25 cellular contexts compared by ENCODE assay signal in the genomic region with DNA sequence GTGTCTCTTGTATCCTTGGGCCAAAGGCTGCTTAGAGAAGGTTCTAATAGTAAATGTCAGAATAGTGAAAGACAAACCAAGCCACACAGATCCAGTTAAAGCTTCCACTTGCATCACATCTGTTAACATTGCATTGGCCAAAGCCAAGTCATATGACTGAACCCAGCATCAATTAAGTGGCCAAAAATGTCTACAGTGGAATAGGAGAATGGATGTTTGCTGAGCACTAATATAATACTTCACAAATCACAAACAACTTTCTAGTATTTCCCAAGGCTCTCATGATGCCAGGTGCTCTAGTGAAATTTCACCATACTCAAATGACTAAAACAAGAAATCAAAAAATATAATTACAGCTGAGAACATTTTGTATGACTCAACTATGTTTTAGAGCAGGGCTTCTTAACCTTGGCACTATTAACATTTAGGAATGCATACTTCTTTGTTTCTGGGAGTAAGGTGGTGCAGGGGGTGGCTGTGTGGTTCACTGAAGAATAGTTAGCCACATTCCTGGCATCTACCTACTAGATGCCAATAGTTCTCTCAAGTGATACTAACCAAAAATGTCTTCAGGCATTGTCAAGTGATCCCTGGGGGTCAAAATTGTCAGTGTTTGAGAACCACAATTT.
"Had no signal": no experiment of that assay in that cellular context is flagged by ENCODE, and none has a peak within 500 bp of the region (broad histone marks: within the 10 kb centered on the region; RNA-seq: fewer than 3 reads in every experiment).

No MANE protein-coding gene starts in this region.

- H3K27me3 ChIP-seq: brain microvascular endothelial cell had no signal

- ATAC-seq: activated T-helper 17 cell treated with anti-CD3 and anti-CD28 coated beads, Interleukin-2, amount 50 U/mL, for 72 hours; K562; T-cell had no signal

- DNase-seq: activated B cell treated with CpG ODN at 0.5 μM for 24 hours; activated CD4-positive, alpha-beta memory T cell treated with anti-CD3 and anti-CD28 coated beads, Interleukin-2, amount 10 ng/mL, durations not matched to agents 7 days and 5 days; activated CD4-positive, alpha-beta T cell treated with anti-CD3 and anti-CD28 coated beads for 1 hour; activated CD4-positive, alpha-beta T cell treated with anti-CD3 and anti-CD28 coated beads, Interleukin-2, amount 10 ng/mL, durations not matched to agents 24 days and 14 days; activated gamma-delta T cell; activated naive CD4-positive, alpha-beta T cell treated with anti-CD3 and anti-CD28 coated beads for 36 hours; activated T-cell treated with anti-CD3 and anti-CD28 coated beads for 4 hours; activated T-cell treated with anti-CD3 and anti-CD28 coated beads, Interleukin-2, amount 50 U/mL, for 48 hours; amygdala; brain microvascular endothelial cell; Karpas-422; NCI-H1105 treated with DMSO at 0.1 percent for 48 hours; NCI-H146; NCI-H187 treated with DMSO at 0.1 percent for 48 hours; NCI-H2107; NCI-H2171 treated with DMSO at 0.1 percent for 48 hours; NCI-H226; NCI-H510A; NCI-H526 treated with DMSO at 0.1 percent for 48 hours; T-cell; T-helper 2 cell; T1000 had no signal

- H3K36me3 ChIP-seq: brain microvascular endothelial cell had no signal

- H3K27ac ChIP-seq: brain microvascular endothelial cell, SK-N-MC had no signal

- H3K4me3 ChIP-seq: K562, SK-N-MC had no signal
